Comparison of ENCODE assay signal across 20 cellular contexts in genomic region chr1:33618636-33619035, GRCh38.
DNase-seq lines count a peak whose midpoint lies in the region; ATAC-seq, FAIRE-seq and TF ChIP-seq lines count a peak whose summit lies in the region.
"Had no signal": no experiment of that assay in that cellular context is flagged by ENCODE, and none has a peak within 500 bp of the region (broad histone marks: within the 10 kb centered on the region; RNA-seq: fewer than 3 reads in every experiment).

No MANE protein-coding gene starts in this region.

- H3K27ac ChIP-seq in kidney (ENCODE audit: low read depth in 2 of 2, low read length in 2 of 2) (no peak overlapping the region), neuronal stem cell (replicated peaks; ENCODE audit: low read length) (no peak overlapping the region)
- H3K27ac ChIP-seq: 22Rv1; A549; BLaER1 treated with 17β-estradiol and CSF1 and Interleukin-3, amounts not matched to agents 10 nM and 100 nM; C4-2B had no signal

- no peak for FAIRE-seq in kidney (lab: Jason Lieb, UNC)
- FAIRE-seq: A549, D721Med, G401.6, GM12891 had no signal

- H3K27me3 ChIP-seq in neuronal stem cell (ENCODE audit: control insufficient read depth in 3 of 3, insufficient read depth in 3 of 3, low read depth in 1 of 3, low read length in 3 of 3) = peaks cover 0 to 20% (median 0%) of the 10 kb centered on the region in 3 experiments
- H3K27me3 ChIP-seq: BLaER1 treated with 17β-estradiol and CSF1 and Interleukin-3, amounts not matched to agents 10 nM and 100 nM had no signal

- no peak overlapping the region for H3K4me2 ChIP-seq in neuronal stem cell (ENCODE audit: insufficient read depth, low read length, poor library complexity, severe bottlenecking)
- H3K4me2 ChIP-seq: A549; BLaER1 treated with 17β-estradiol and CSF1 and Interleukin-3, amounts not matched to agents 10 nM and 100 nM had no signal

- no peak overlapping the region for H3K4me3 ChIP-seq in kidney (ENCODE audit: low read length in 2 of 2)
- H3K4me3 ChIP-seq in neuronal stem cell (ENCODE audit: low read length in 2 of 2) = no peak overlapping the region
- H3K4me3 ChIP-seq: A549; BLaER1 treated with 17β-estradiol and CSF1 and Interleukin-3, amounts not matched to agents 10 nM and 100 nM had no signal

- no peak overlapping the region for H2BK12ac ChIP-seq in neuronal stem cell (ENCODE audit: low read length)

- H2BK5ac ChIP-seq in neuronal stem cell (ENCODE audit: low read length) = no peak overlapping the region

- no peak overlapping the region for H2AFZ ChIP-seq in neuronal stem cell (ENCODE audit: low read length)

- H3K36me3 Mint-ChIP-seq in stimulated activated effector memory CD8-positive, alpha-beta T cell treated with anti-CD3 and anti-CD28 coated beads, Interleukin-12 subunit alpha, Interleukin-12 subunit beta, amount 100 ng/mL, for 72 hours = no peaks in the 10 kb centered on the region
- H3K36me3 Mint-ChIP-seq: CD8-positive, alpha-beta T cell had no signal

- no peak overlapping the region for H3K4ac ChIP-seq in neuronal stem cell (ENCODE audit: low read length)

- H3K9me3 ChIP-seq in kidney (ENCODE audit: control insufficient read depth in 1 of 2, low read length in 2 of 2) (no peaks in the 10 kb centered on the region), neuronal stem cell (replicated peaks in 1 of 2; ENCODE audit: control insufficient read depth in 2 of 2, insufficient read depth in 1 of 2, low read depth in 1 of 2, low read length in 2 of 2) (no peaks in the 10 kb centered on the region)
- H3K9me3 ChIP-seq: A549; BLaER1 treated with 17β-estradiol and CSF1 and Interleukin-3, amounts not matched to agents 10 nM and 100 nM; Caco-2 had no signal

- H3K27ac Mint-ChIP-seq in stimulated activated effector memory CD8-positive, alpha-beta T cell treated with anti-CD3 and anti-CD28 coated beads, Interleukin-12 subunit alpha, Interleukin-12 subunit beta, amount 100 ng/mL, for 72 hours = no peak overlapping the region
- H3K27ac Mint-ChIP-seq: B cell; CD4-positive, alpha-beta T cell; CD8-positive, alpha-beta T cell had no signal

- H3K9me3 Mint-ChIP-seq in stimulated activated effector memory CD8-positive, alpha-beta T cell treated with anti-CD3 and anti-CD28 coated beads, Interleukin-12 subunit alpha, Interleukin-12 subunit beta, amount 100 ng/mL, for 72 hours = no peaks in the 10 kb centered on the region
- H3K9me3 Mint-ChIP-seq: CD4-positive, alpha-beta T cell; CD8-positive, alpha-beta T cell had no signal

- no peak overlapping the region for H3K4me3 Mint-ChIP-seq in stimulated activated effector memory CD8-positive, alpha-beta T cell treated with anti-CD3 and anti-CD28 coated beads, Interleukin-12 subunit alpha, Interleukin-12 subunit beta, amount 100 ng/mL, for 72 hours
- H3K4me3 Mint-ChIP-seq: B cell; CD4-positive, alpha-beta T cell; CD8-positive, alpha-beta T cell had no signal

- no peak overlapping the region for H3K23ac ChIP-seq in neuronal stem cell (ENCODE audit: low read depth, low read length, poor library complexity)

- no peak overlapping the region for H2BK120ac ChIP-seq in neuronal stem cell (ENCODE audit: low read depth, low read length)

- H3K79me1 ChIP-seq in neuronal stem cell (ENCODE audit: low read depth, low read length) = no peaks in the 10 kb centered on the region

- DNase-seq in kidney (peak; percentile 19), neuronal stem cell (ENCODE audit: low spot score) (no peak), NCI-H2081 treated with DMSO at 0.1 percent for 48 hours (lab: John Stamatoyannopoulos, UW) (no peak)
- DNase-seq in stimulated activated effector memory CD8-positive, alpha-beta T cell treated with anti-CD3 and anti-CD28 coated beads, Interleukin-12 subunit alpha, Interleukin-12 subunit beta, amount 100 ng/mL, for 72 hours (ENCODE audit: low spot score in 2 of 2) = no peak
- DNase-seq: AML-193; Caco-2; Calu3; CD4-positive, alpha-beta T cell; DMS79 treated with DMSO at 0.1 percent for 48 hours; GF-D8 had no signal

- no peak overlapping the region for H2AK5ac ChIP-seq in neuronal stem cell (ENCODE audit: low read depth, low read length)

- H2BK15ac ChIP-seq in neuronal stem cell (ENCODE audit: low read length) = no peak overlapping the region

- H4K91ac ChIP-seq in neuronal stem cell (ENCODE audit: low read depth, low read length, poor library complexity) = no peak overlapping the region

- TF ChIP-seq CTCF in kidney (IDR thresholded peaks at IDR 0.05; ENCODE audit: borderline replicate concordance, extremely low read depth, insufficient read depth) = no peak

- H3K9ac ChIP-seq in kidney (ENCODE audit: low read length in 2 of 2) (no peak overlapping the region), neuronal stem cell (ENCODE audit: low read depth, low read length, poor library complexity) (no peak overlapping the region)
- H3K9ac ChIP-seq: BLaER1 treated with 17β-estradiol and CSF1 and Interleukin-3, amounts not matched to agents 10 nM and 100 nM had no signal

- peak; percentile 20 for ATAC-seq in stimulated activated effector memory CD8-positive, alpha-beta T cell treated with anti-CD3 and anti-CD28 coated beads, Interleukin-12 subunit alpha, Interleukin-12 subunit beta, amount 100 ng/mL, for 72 hours
- no peak for ATAC-seq in GM18517 (IDR thresholded peaks at IDR 0.05; ENCODE audit: unreplicated experiment)
- ATAC-seq: A549; CD8-positive, alpha-beta T cell had no signal

- WGBS in neuronal stem cell (ENCODE audit: extremely low coverage in 2 of 2, insufficient read length in 2 of 2, insufficient replicate concordance in 1 of 2), 2 donors = no CpG with 5 or more reads among the region's 1 CpG

- peak overlapping the region; percentile 2 for H3K18ac ChIP-seq in neuronal stem cell (ENCODE audit: low read length)

- H4K8ac ChIP-seq in neuronal stem cell (ENCODE audit: low read depth, low read length) = no peak overlapping the region

- intact Hi-C loops in kidney (cut with DNase I) = no loop called here

- H3K4me1 ChIP-seq in kidney (ENCODE audit: control insufficient read depth in 1 of 2, insufficient read depth in 1 of 2, low read depth in 1 of 2, low read length in 2 of 2) = no peaks in the 10 kb centered on the region
- no peaks in the 10 kb centered on the region for H3K4me1 ChIP-seq in neuronal stem cell (ENCODE audit: control insufficient read depth in 2 of 2, insufficient read depth in 1 of 2, low read depth in 1 of 2, low read length in 2 of 2)
- H3K4me1 ChIP-seq: A549, Caco-2 had no signal

- H3K14ac ChIP-seq in neuronal stem cell (ENCODE audit: low read length) = no peak overlapping the region

- H3K36me3 ChIP-seq in kidney (ENCODE audit: control insufficient read depth in 1 of 2, insufficient read depth in 2 of 2, low read length in 2 of 2) (no peaks in the 10 kb centered on the region), neuronal stem cell (replicated peaks in 1 of 2; ENCODE audit: control insufficient read depth in 2 of 2, insufficient read depth in 2 of 2, low read length in 2 of 2) (no peaks in the 10 kb centered on the region)
- H3K36me3 ChIP-seq: BLaER1 treated with 17β-estradiol and CSF1 and Interleukin-3, amounts not matched to agents 10 nM and 100 nM had no signal

- no peaks in the 10 kb centered on the region for H3K4me1 Mint-ChIP-seq in stimulated activated effector memory CD8-positive, alpha-beta T cell treated with anti-CD3 and anti-CD28 coated beads, Interleukin-12 subunit alpha, Interleukin-12 subunit beta, amount 100 ng/mL, for 72 hours
- H3K4me1 Mint-ChIP-seq: B cell had no signal
